In genomic region chr19:19816679-19817078, GRCh38 we compare ENCODE assay signal across 19 cellular contexts. TPM values are rescaled to one million over a fixed set of nuclear protein-coding genes. Genes with fewer than 3 reads are reported as not detected.
DNase-seq lines count a peak whose midpoint lies in the region; ATAC-seq and TF ChIP-seq lines count a peak whose summit lies in the region.
"Had no signal": no experiment of that assay in that cellular context is flagged by ENCODE, and none has a peak within 500 bp of the region (broad histone marks: within the 10 kb centered on the region; RNA-seq: fewer than 3 reads in every experiment).

No MANE protein-coding gene starts in this region.

- peak overlapping the region; percentile 71 for H3K4me2 ChIP-seq in DND-41 (ENCODE audit: insufficient read depth, low read length)
- H3K4me2 ChIP-seq: A549; BLaER1 treated with 17β-estradiol and CSF1 and Interleukin-3, amounts not matched to agents 10 nM and 100 nM had no signal

- TF ChIP-seq POLR2A in breast epithelium (IDR thresholded peaks at IDR 0.05) (no peak), testis (IDR thresholded peaks at IDR 0.05) (no peak)

- WGBS in psoas muscle, 3 donors = 62 to 79% (median 70%) methylated on average over 9 of the region's 9 CpGs
- WGBS in testis, 2 donors = 91% methylated on average over 9 of the region's 9 CpGs

- no peak for ATAC-seq in DND-41 (ENCODE audit: insufficient read depth, low read depth)
- no peak for ATAC-seq in central memory CD8-positive, alpha-beta T cell (replicated peaks; ENCODE audit: extremely low read depth, poor library complexity, severe bottlenecking)
- no peak for ATAC-seq in psoas muscle
- ATAC-seq: A549, HCT116, lower lobe of right lung had no signal

- peak overlapping the region; percentile 52 for H3K4me3 Mint-ChIP-seq in activated CD4-positive, alpha-beta memory T cell treated with anti-CD3 and anti-CD28 coated beads for 36 hours
- H3K4me3 Mint-ChIP-seq in activated CD4-positive, alpha-beta memory T cell treated with anti-CD3 and anti-CD28 coated beads, Interleukin-2, amount 10 ng/mL, durations not matched to agents 7 days and 5 days = no peak overlapping the region
- H3K4me3 Mint-ChIP-seq in central memory CD8-positive, alpha-beta T cell = peak overlapping the region; percentile 49

- peaks cover 67% of the 10 kb centered on the region for H3K4me1 Mint-ChIP-seq in activated CD4-positive, alpha-beta memory T cell treated with anti-CD3 and anti-CD28 coated beads for 36 hours (ENCODE audit: low read depth)
- H3K4me1 Mint-ChIP-seq in activated CD4-positive, alpha-beta memory T cell treated with anti-CD3 and anti-CD28 coated beads, Interleukin-2, amount 10 ng/mL, durations not matched to agents 7 days and 5 days = peaks cover 27% of the 10 kb centered on the region
- H3K4me1 Mint-ChIP-seq in central memory CD8-positive, alpha-beta T cell = peaks cover 53% of the 10 kb centered on the region

- POLR2A ChIA-PET in activated CD4-positive, alpha-beta memory T cell treated with anti-CD3 and anti-CD28 coated beads for 36 hours (lab: Charles Lee) = interaction anchor here (1.1 to 1.5 kb wide), 2 partner anchors 49 to 148 kb away, joined by 4 to 5 read pairs; partner anchors contain the start of genes ZNF101 and ZNF253
- POLR2A ChIA-PET in activated CD4-positive, alpha-beta memory T cell treated with anti-CD3 and anti-CD28 coated beads, Interleukin-2, amount 10 ng/mL, durations not matched to agents 7 days and 5 days (lab: Charles Lee) = no interaction called here

- DNase-seq in activated CD4-positive, alpha-beta memory T cell treated with anti-CD3 and anti-CD28 coated beads for 36 hours = no peak
- no peak for DNase-seq in activated CD4-positive, alpha-beta memory T cell treated with anti-CD3 and anti-CD28 coated beads, Interleukin-2, amount 10 ng/mL, durations not matched to agents 7 days and 5 days
- DNase-seq in DND-41 (no peak), psoas muscle (peak; percentile 58 to 79), GM10266 (ENCODE audit: extremely low spot score) (no peak), breast epithelium (ENCODE audit: low spot score in 2 of 2) (no peak), testis (no peak)
- DNase-seq in central memory CD8-positive, alpha-beta T cell (ENCODE audit: low spot score in 2 of 2) = no peak
- DNase-seq: colonic mucosa, DMS153, GF-D8, lower lobe of right lung, NCI-H1105 treated with DMSO at 0.1 percent for 48 hours, NCI-H510A, RPMI8226 had no signal

- H3K36me3 Mint-ChIP-seq in activated CD4-positive, alpha-beta memory T cell treated with anti-CD3 and anti-CD28 coated beads for 36 hours = peaks cover 78% of the 10 kb centered on the region
- H3K36me3 Mint-ChIP-seq in activated CD4-positive, alpha-beta memory T cell treated with anti-CD3 and anti-CD28 coated beads, Interleukin-2, amount 10 ng/mL, durations not matched to agents 7 days and 5 days (ENCODE audit: low read depth) = peaks cover 88% of the 10 kb centered on the region
- H3K36me3 Mint-ChIP-seq in central memory CD8-positive, alpha-beta T cell (ENCODE audit: insufficient read depth) = peaks cover 47% of the 10 kb centered on the region

- H3K79me2 ChIP-seq in DND-41 (ENCODE audit: insufficient read depth, low read length) = peaks cover 97% of the 10 kb centered on the region

- H3K9me3 ChIP-seq in DND-41 (ENCODE audit: insufficient read depth, low read length, severe bottlenecking) (no peaks in the 10 kb centered on the region), psoas muscle (no peaks in the 10 kb centered on the region), breast epithelium (no peaks in the 10 kb centered on the region), testis (no peaks in the 10 kb centered on the region)
- H3K9me3 ChIP-seq: colonic mucosa, vagina had no signal

- no peaks in the 10 kb centered on the region for H3K27me3 ChIP-seq in DND-41 (ENCODE audit: insufficient read depth, low read length, poor library complexity)
- H3K27me3 ChIP-seq in psoas muscle (ENCODE audit: insufficient read depth in 3 of 3, low read length in 2 of 3) = no peaks in the 10 kb centered on the region
- H3K27me3 ChIP-seq in breast epithelium = no peaks in the 10 kb centered on the region
- no peaks in the 10 kb centered on the region for H3K27me3 ChIP-seq in testis
- H3K27me3 ChIP-seq: BLaER1 treated with 17β-estradiol and CSF1 and Interleukin-3, amounts not matched to agents 10 nM and 100 nM; colonic mucosa; vagina had no signal

- peaks cover 44% of the 10 kb centered on the region for H3K36me3 ChIP-seq in DND-41 (ENCODE audit: insufficient read depth, low read length)
- H3K36me3 ChIP-seq in psoas muscle (ENCODE audit: insufficient read depth in 1 of 2, low read depth in 1 of 2) = peaks cover 0 to 23% of the 10 kb centered on the region in 2 donors
- H3K36me3 ChIP-seq in breast epithelium = no peaks in the 10 kb centered on the region
- no peaks in the 10 kb centered on the region for H3K36me3 ChIP-seq in testis (ENCODE audit: low read depth, missing control alignments)
- H3K36me3 ChIP-seq: colonic mucosa, vagina had no signal

- peaks cover 25% of the 10 kb centered on the region for H3K9me3 Mint-ChIP-seq in activated CD4-positive, alpha-beta memory T cell treated with anti-CD3 and anti-CD28 coated beads for 36 hours
- peaks cover 52% of the 10 kb centered on the region for H3K9me3 Mint-ChIP-seq in activated CD4-positive, alpha-beta memory T cell treated with anti-CD3 and anti-CD28 coated beads, Interleukin-2, amount 10 ng/mL, durations not matched to agents 7 days and 5 days
- no peaks in the 10 kb centered on the region for H3K9me3 Mint-ChIP-seq in central memory CD8-positive, alpha-beta T cell

- peak overlapping the region; percentile 98 for H3K27ac Mint-ChIP-seq in activated CD4-positive, alpha-beta memory T cell treated with anti-CD3 and anti-CD28 coated beads for 36 hours
- no peak overlapping the region for H3K27ac Mint-ChIP-seq in activated CD4-positive, alpha-beta memory T cell treated with anti-CD3 and anti-CD28 coated beads, Interleukin-2, amount 10 ng/mL, durations not matched to agents 7 days and 5 days
- H3K27ac Mint-ChIP-seq in central memory CD8-positive, alpha-beta T cell (ENCODE audit: low read depth) = peak overlapping the region; percentile 86

- H3K27me3 Mint-ChIP-seq in activated CD4-positive, alpha-beta memory T cell treated with anti-CD3 and anti-CD28 coated beads for 36 hours = no peaks in the 10 kb centered on the region
- H3K27me3 Mint-ChIP-seq in activated CD4-positive, alpha-beta memory T cell treated with anti-CD3 and anti-CD28 coated beads, Interleukin-2, amount 10 ng/mL, durations not matched to agents 7 days and 5 days = no peaks in the 10 kb centered on the region
- no peaks in the 10 kb centered on the region for H3K27me3 Mint-ChIP-seq in central memory CD8-positive, alpha-beta T cell

- peak overlapping the region in 1 of 2 experiments; percentile 45; a peak in 2 of 4 replicates for H3K4me3 ChIP-seq in DND-41 (ENCODE audit: low read depth in 1 of 2, low read length in 2 of 2)
- no peak overlapping the region for H3K4me3 ChIP-seq in psoas muscle
- H3K4me3 ChIP-seq in breast epithelium = no peak overlapping the region
- H3K4me3 ChIP-seq in testis = no peak overlapping the region
- H3K4me3 ChIP-seq: A549, colonic mucosa, lower lobe of right lung, vagina had no signal

- peak; percentile 7 for TF ChIP-seq CTCF in DND-41 (IDR thresholded peaks at IDR 0.05; ENCODE audit: borderline replicate concordance, extremely low read depth, low read length, poor library complexity, severe bottlenecking)
- TF ChIP-seq CTCF in psoas muscle (IDR thresholded peaks at IDR 0.05) = no peak
- no peak for TF ChIP-seq CTCF in GM10266 (IDR thresholded peaks at IDR 0.05; ENCODE audit: control insufficient read depth, insufficient read depth, low read depth, missing control alignments)
- TF ChIP-seq CTCF in breast epithelium (IDR thresholded peaks at IDR 0.05) = no peak
- TF ChIP-seq CTCF in testis (IDR thresholded peaks at IDR 0.05) = no peak

- CTCF ChIA-PET in activated CD4-positive, alpha-beta memory T cell treated with anti-CD3 and anti-CD28 coated beads for 36 hours (lab: Charles Lee) = interaction anchor here (1.9 kb wide), 1 partner anchor 84 kb away, joined by 5 read pairs; the partner anchor contains the start of gene ZNF14
- CTCF ChIA-PET in activated CD4-positive, alpha-beta memory T cell treated with anti-CD3 and anti-CD28 coated beads, Interleukin-2, amount 10 ng/mL, durations not matched to agents 7 days and 5 days (lab: Charles Lee) = no interaction called here

- peaks cover 38% of the 10 kb centered on the region; the same call in 1 of the 2 replicates for H4K20me1 ChIP-seq in DND-41 (ENCODE audit: insufficient read depth, low read length)

- peaks cover 54% of the 10 kb centered on the region for H3K4me1 ChIP-seq in DND-41 (ENCODE audit: insufficient read depth, low read length)
- peaks cover 3% of the 10 kb centered on the region for H3K4me1 ChIP-seq in psoas muscle
- no peaks in the 10 kb centered on the region for H3K4me1 ChIP-seq in breast epithelium
- H3K4me1 ChIP-seq in testis = no peaks in the 10 kb centered on the region
- H3K4me1 ChIP-seq: A549, colonic mucosa had no signal

- H3K27ac ChIP-seq in DND-41 (ENCODE audit: low read length) (peak overlapping the region; percentile 82), psoas muscle (no peak overlapping the region), breast epithelium (no peak overlapping the region), testis (no peak overlapping the region)
- H3K27ac ChIP-seq: A549; BLaER1 treated with 17β-estradiol and CSF1 and Interleukin-3, amounts not matched to agents 10 nM and 100 nM; colonic mucosa; lower lobe of right lung; vagina had no signal

- H2AFZ ChIP-seq in DND-41 (ENCODE audit: low read depth, low read length) = no peak overlapping the region

- intact Hi-C loops in activated CD4-positive, alpha-beta memory T cell treated with anti-CD3 and anti-CD28 coated beads for 36 hours (cut with micrococcal nuclease) = loop anchor here (1.0 to 2.0 kb wide), 5 partner anchors 14 to 218 kb away; partner anchors contain the start of genes ZNF101 and ZNF93
- intact Hi-C loops in psoas muscle (cut with DNase I) = no loop called here
- intact Hi-C loops in breast epithelium (cut with DNase I; ENCODE audit: low total_unique reads) = no loop called here
- intact Hi-C loops in testis (cut with DNase I; ENCODE audit: low total_unique reads) = no loop called here

- peak overlapping the region; percentile 44 for H3K9ac ChIP-seq in DND-41 (ENCODE audit: low read depth, low read length)
- H3K9ac ChIP-seq: BLaER1 treated with 17β-estradiol and CSF1 and Interleukin-3, amounts not matched to agents 10 nM and 100 nM had no signal

RNA-seq across cellular contexts. Expression of gene ZNF506, which starts 4.9 kb away (rescaled TPM):
- 10 to 100 TPM; 32.9 to 39.3 TPM for total RNA-seq in activated CD4-positive, alpha-beta memory T cell treated with anti-CD3 and anti-CD28 coated beads for 36 hours
- 10 to 100 TPM; 24.6 to 25.5 TPM for total RNA-seq in activated CD4-positive, alpha-beta memory T cell treated with anti-CD3 and anti-CD28 coated beads, Interleukin-2, amount 10 ng/mL, durations not matched to agents 7 days and 5 days
- 10 to 100 TPM in 1 of 4 donors, 1 to 10 TPM in 3; 6.8 to 12.5 (median 8.7) TPM for total RNA-seq in psoas muscle
- polyA plus RNA-seq in psoas muscle = 1 to 10 TPM; 2.4 to 8.7 (median 2.7) TPM
- 10 to 100 TPM; 35.2 to 57.8 (median 41.0) TPM for total RNA-seq in breast epithelium
- total RNA-seq in testis = 10 to 100 TPM; 28.9 to 39.4 TPM
- 12.5 TPM for polyA plus RNA-seq in testis (ENCODE audit: insufficient read depth, low read depth, low replicate concordance)

RNA-seq across cellular contexts. Expression of gene ZNF253, which starts 49.0 kb away (rescaled TPM):
- total RNA-seq in activated CD4-positive, alpha-beta memory T cell treated with anti-CD3 and anti-CD28 coated beads for 36 hours = 10 to 100 TPM; 11.0 to 12.9 TPM
- 10 to 100 TPM; 12.9 to 14.7 TPM for total RNA-seq in activated CD4-positive, alpha-beta memory T cell treated with anti-CD3 and anti-CD28 coated beads, Interleukin-2, amount 10 ng/mL, durations not matched to agents 7 days and 5 days
- 10 to 100 TPM in 1 of 4 donors, 1 to 10 TPM in 3; 4.5 to 10.9 (median 6.5) TPM for total RNA-seq in psoas muscle
- 10 to 100 TPM in 1 of 3 donors, 1 to 10 TPM in 2; 1.5 to 13.5 (median 4.2) TPM for polyA plus RNA-seq in psoas muscle
- total RNA-seq in breast epithelium = 10 to 100 TPM in 2 of 3 donors, 1 to 10 TPM in 1; 6.4 to 25.6 (median 12.8) TPM
- total RNA-seq in testis = 10 to 100 TPM; 10.2 to 15.3 TPM
- polyA plus RNA-seq in testis (ENCODE audit: insufficient read depth, low read depth, low replicate concordance) = 4.1 TPM
- polyA plus RNA-seq: A549 had no signal

Comparison
In these comparisons a context has a peak if more than half of its experiments do, and no peak if none do; other contexts are left out.
1. DNase-seq: peak in psoas muscle (2 of 2); none in activated CD4-positive, alpha-beta memory T cell treated with anti-CD3 and anti-CD28 coated beads for 36 hours (single experiment), activated CD4-positive, alpha-beta memory T cell treated with anti-CD3 and anti-CD28 coated beads, Interleukin-2, amount 10 ng/mL, durations not matched to agents 7 days and 5 days (single experiment), DND-41 (single experiment), central memory CD8-positive, alpha-beta T cell (0 of 2), GM10266 (single experiment), breast epithelium (0 of 2) and testis (single experiment).